15 cellular contexts compared by ENCODE assay signal in the genomic region with DNA sequence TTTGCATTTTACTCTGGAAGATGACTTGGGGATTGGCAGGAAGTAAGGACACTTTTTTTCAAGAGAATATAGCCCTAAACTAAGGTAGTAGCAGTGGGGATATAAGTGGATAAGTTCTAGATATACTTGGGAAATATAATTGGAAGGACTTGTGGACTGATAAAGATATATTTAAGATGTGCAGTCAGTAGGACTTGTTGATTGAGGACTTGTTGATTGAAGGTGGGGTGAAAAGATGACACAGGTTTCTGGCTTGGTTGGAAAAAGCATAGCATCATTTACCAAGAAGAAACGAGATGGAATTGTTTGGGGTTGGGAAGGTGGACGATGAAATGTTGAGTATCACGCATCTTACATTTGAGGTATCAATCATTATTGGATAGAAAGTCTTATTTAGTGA. TPM values are rescaled to one million over a fixed set of nuclear protein-coding genes. Genes with fewer than 3 reads are reported as not detected.
DNase-seq lines count a peak whose midpoint lies in the region; ATAC-seq and TF ChIP-seq lines count a peak whose summit lies in the region.
"Had no signal": no experiment of that assay in that cellular context is flagged by ENCODE, and none has a peak within 500 bp of the region (broad histone marks: within the 10 kb centered on the region; RNA-seq: fewer than 3 reads in every experiment).

No MANE protein-coding gene starts in this region.

- no peaks in the 10 kb centered on the region for H3K9me3 Mint-ChIP-seq in MCF 10A (ENCODE audit: unreplicated experiment)
- no peaks in the 10 kb centered on the region for H3K9me3 Mint-ChIP-seq in naive thymus-derived CD4-positive, alpha-beta T cell
- no peaks in the 10 kb centered on the region for H3K9me3 Mint-ChIP-seq in stimulated activated memory B cell treated with anti-CD40 and anti-IgM and Interleukin-4, amounts not matched to agents 10 μg/mL and 1 μg/mL and 100 μg/mL, for 72 hours
- H3K9me3 Mint-ChIP-seq: activated T-helper 17 cell treated with anti-CD3 and anti-CD28 coated beads, Interleukin-2, amount 50 U/mL, for 72 hours; stimulated activated naive CD8-positive, alpha-beta T cell treated with anti-CD3 and anti-CD28 coated beads, Interleukin-15, Interleukin-2, amounts not matched to agents 100 ng/mL and 50 ng/mL, for 24 hours; T-helper 1 cell treated with Interleukin-12 subunit alpha and Interleukin-12 subunit beta and Interleukin-4 antibody, amounts not matched to agents 30 μg/mL and 1 μg/mL, for 36 hours had no signal

- ATAC-seq in naive thymus-derived CD4-positive, alpha-beta T cell = no peak
- ATAC-seq in upper lobe of right lung = no peak
- ATAC-seq in stimulated activated memory B cell treated with anti-CD40 and anti-IgM and Interleukin-4, amounts not matched to agents 10 μg/mL and 1 μg/mL and 100 μg/mL, for 72 hours = no peak
- ATAC-seq: activated T-helper 17 cell treated with anti-CD3 and anti-CD28 coated beads, Interleukin-2, amount 50 U/mL, for 72 hours had no signal

- no peak for TF ChIP-seq POLR2A in breast epithelium (IDR thresholded peaks at IDR 0.05)

- DNase-seq in breast epithelium (ENCODE audit: low spot score in 2 of 2) = no peak
- no peak for DNase-seq in MCF 10A (ENCODE audit: unreplicated experiment)
- DNase-seq in mammary epithelial cell = no peak
- DNase-seq in naive thymus-derived CD4-positive, alpha-beta T cell = no peak
- DNase-seq in upper lobe of right lung = no peak
- DNase-seq in inferior parietal cortex (ENCODE audit: extremely low spot score) = no peak
- DNase-seq in activated CD8-positive, alpha-beta memory T cell treated with anti-CD3 and anti-CD28 coated beads for 24 hours = no peak
- DNase-seq: hippocampal formation; stimulated activated CD4-positive, alpha-beta T cell treated with anti-CD3 and anti-CD28 coated beads, Interleukin-4, amount 100 ng/mL, for 4 hours had no signal

- H3K4me3 ChIP-seq in breast epithelium (no peak overlapping the region), mammary epithelial cell (replicated peaks in 1 of 3; ENCODE audit: insufficient read depth in 1 of 3, low read depth in 2 of 3, low read length in 3 of 3) (no peak overlapping the region), upper lobe of right lung (no peak overlapping the region)
- no peak overlapping the region for H3K4me3 ChIP-seq in naive thymus-derived CD4-positive, alpha-beta T cell (ENCODE audit: low read length)

- H3K4me2 ChIP-seq in mammary epithelial cell (ENCODE audit: insufficient read depth, low read depth, low read length) = peak overlapping the region; percentile 89

- H3K79me2 ChIP-seq in mammary epithelial cell (ENCODE audit: insufficient read depth, low read length) = peaks cover 49% of the 10 kb centered on the region

- TF ChIP-seq CTCF in breast epithelium (IDR thresholded peaks at IDR 0.05) (no peak), MCF 10A (IDR thresholded peaks at IDR 0.05; ENCODE audit: unreplicated experiment) (no peak), mammary epithelial cell (conservative IDR thresholded peaks at IDR 0.05 in 1 of 2, IDR thresholded peaks at IDR 0.05 in 1 of 2; ENCODE audit: extremely low read depth in 1 of 2, insufficient read depth in 1 of 2, low read depth in 1 of 2, low read length in 2 of 2) (no peak), upper lobe of right lung (IDR thresholded peaks at IDR 0.05) (no peak)

- no peak overlapping the region for H2AFZ ChIP-seq in mammary epithelial cell (ENCODE audit: low read depth, low read length)

- BruUV-seq in MCF 10A (replicated peaks; lab: Mats Ljungman, UMichigan) (no TSS peak), mammary epithelial cell (replicated peaks; lab: Mats Ljungman, UMichigan) (no TSS peak)

- no peak overlapping the region for H3K4me3 Mint-ChIP-seq in MCF 10A (ENCODE audit: unreplicated experiment)
- no peak overlapping the region for H3K4me3 Mint-ChIP-seq in naive thymus-derived CD4-positive, alpha-beta T cell
- no peak overlapping the region for H3K4me3 Mint-ChIP-seq in stimulated activated memory B cell treated with anti-CD40 and anti-IgM and Interleukin-4, amounts not matched to agents 10 μg/mL and 1 μg/mL and 100 μg/mL, for 72 hours
- H3K4me3 Mint-ChIP-seq: activated CD4-positive, alpha-beta T cell treated with anti-CD3 and anti-CD28 coated beads for 36 hours; activated T-helper 17 cell treated with anti-CD3 and anti-CD28 coated beads, Interleukin-2, amount 50 U/mL, for 72 hours; brain; stimulated activated naive CD8-positive, alpha-beta T cell treated with anti-CD3 and anti-CD28 coated beads, Interleukin-15, Interleukin-2, amounts not matched to agents 100 ng/mL and 50 ng/mL, for 24 hours; T-helper 1 cell treated with Interleukin-12 subunit alpha and Interleukin-12 subunit beta and Interleukin-4 antibody, amounts not matched to agents 30 μg/mL and 1 μg/mL, for 36 hours had no signal

- H3K27me3 ChIP-seq in breast epithelium (no peaks in the 10 kb centered on the region), mammary epithelial cell (ENCODE audit: insufficient read depth, low read length) (no peaks in the 10 kb centered on the region), upper lobe of right lung (no peaks in the 10 kb centered on the region)
- H3K27me3 ChIP-seq in naive thymus-derived CD4-positive, alpha-beta T cell (ENCODE audit: control insufficient read depth in 2 of 2, insufficient read depth in 2 of 2, low read length in 2 of 2) = no peaks in the 10 kb centered on the region

- in situ Hi-C loops in mammary epithelial cell (cut with MboI; ENCODE audit: low sequenced_read_pairs in 2 of 2) = loop anchor here in 1 of 2 donors (10.0 kb wide), 1 partner anchor 139 kb away; a partner anchor contains a TSS

- peaks cover 5% of the 10 kb centered on the region for H3K4me1 Mint-ChIP-seq in MCF 10A (ENCODE audit: insufficient read depth, unreplicated experiment)
- H3K4me1 Mint-ChIP-seq in naive thymus-derived CD4-positive, alpha-beta T cell = peaks cover 9 to 46% (median 32%) of the 10 kb centered on the region in 7 donors
- H3K4me1 Mint-ChIP-seq in stimulated activated memory B cell treated with anti-CD40 and anti-IgM and Interleukin-4, amounts not matched to agents 10 μg/mL and 1 μg/mL and 100 μg/mL, for 72 hours = peaks cover 45% of the 10 kb centered on the region

- CTCF ChIA-PET in MCF 10A (lab: Yijun Ruan, JAX) = interaction anchor here (0.6 to 2.7 kb wide), 9 partner anchors 8 to 220 kb away, joined by 3 to 16 read pairs (median 5); a partner anchor contains a TSS
- CTCF ChIA-PET in mammary epithelial cell (lab: Charles Lee; ENCODE audit: low non-redundant PET) = no interaction called here
- CTCF ChIA-PET in naive thymus-derived CD4-positive, alpha-beta T cell (lab: Charles Lee) = interaction anchor here (1.3 to 3.9 kb wide), 3 partner anchors 9 to 70 kb away, joined by 7 to 19 read pairs (median 10); a partner anchor contains a TSS

- H3K9me3 ChIP-seq in breast epithelium = no peaks in the 10 kb centered on the region
- H3K9me3 ChIP-seq in mammary epithelial cell (replicated peaks; ENCODE audit: insufficient read depth, low read length) = no peaks in the 10 kb centered on the region
- H3K9me3 ChIP-seq in naive thymus-derived CD4-positive, alpha-beta T cell (ENCODE audit: control insufficient read depth in 2 of 3, low read length in 3 of 3) = no peaks in the 10 kb centered on the region
- H3K9me3 ChIP-seq in upper lobe of right lung = no peaks in the 10 kb centered on the region

- POLR2A ChIA-PET in MCF 10A (lab: Yijun Ruan, JAX) = interaction anchor here (0.6 to 3.6 kb wide), 6 partner anchors 10 to 231 kb away, joined by 3 to 55 read pairs (median 15); a partner anchor contains a TSS
- POLR2A ChIA-PET in naive thymus-derived CD4-positive, alpha-beta T cell (lab: Charles Lee) = interaction anchor here (1.8 to 10.3 kb wide), 10 partner anchors 8 to 135 kb away, joined by 4 to 170 read pairs (median 20); a partner anchor contains a TSS

- H3K36me3 Mint-ChIP-seq in MCF 10A (ENCODE audit: insufficient read depth, unreplicated experiment) = peaks cover 42% of the 10 kb centered on the region
- peaks cover 7 to 45% (median 17%) of the 10 kb centered on the region in 5 donors for H3K36me3 Mint-ChIP-seq in naive thymus-derived CD4-positive, alpha-beta T cell
- peaks cover 30% of the 10 kb centered on the region for H3K36me3 Mint-ChIP-seq in stimulated activated memory B cell treated with anti-CD40 and anti-IgM and Interleukin-4, amounts not matched to agents 10 μg/mL and 1 μg/mL and 100 μg/mL, for 72 hours

- WGBS in mammary epithelial cell (ENCODE audit: low coverage, missing lambda C conversion rate) = 98% methylated on average over 3 of the region's 3 CpGs

- H4K20me1 ChIP-seq in mammary epithelial cell (ENCODE audit: insufficient read depth, low read length) = no peaks in the 10 kb centered on the region

- dilution Hi-C loops in mammary epithelial cell (cut with HindIII; ENCODE audit: low sequenced_read_pairs) = no loop called here

- peaks cover 10% of the 10 kb centered on the region for H3K36me3 ChIP-seq in breast epithelium
- peaks cover 25% of the 10 kb centered on the region for H3K36me3 ChIP-seq in mammary epithelial cell (ENCODE audit: insufficient read depth, low read length)
- H3K36me3 ChIP-seq in naive thymus-derived CD4-positive, alpha-beta T cell (ENCODE audit: control insufficient read depth in 2 of 3, insufficient read depth in 3 of 3, low read length in 3 of 3) = peaks cover 7 to 52% (median 17%) of the 10 kb centered on the region in 3 experiments
- peaks cover 58% of the 10 kb centered on the region for H3K36me3 ChIP-seq in upper lobe of right lung

- H3K27ac ChIP-seq in breast epithelium = peak overlapping the region; percentile 93 to 99
- no peak overlapping the region for H3K27ac ChIP-seq in mammary epithelial cell (ENCODE audit: insufficient read depth, low read depth, low read length)
- peak overlapping the region; percentile 91 for H3K27ac ChIP-seq in naive thymus-derived CD4-positive, alpha-beta T cell (ENCODE audit: low read depth, low read length)
- peak overlapping the region; percentile 99 for H3K27ac ChIP-seq in upper lobe of right lung

- no peak overlapping the region for H3K9ac ChIP-seq in mammary epithelial cell (ENCODE audit: insufficient read depth, low read length)

- H3K4me1 ChIP-seq in breast epithelium (no peaks in the 10 kb centered on the region), mammary epithelial cell (ENCODE audit: insufficient read depth, low read length) (peaks cover 33% of the 10 kb centered on the region), upper lobe of right lung (peaks cover 23% of the 10 kb centered on the region)
- peaks cover 23 to 30% of the 10 kb centered on the region in 2 donors for H3K4me1 ChIP-seq in naive thymus-derived CD4-positive, alpha-beta T cell (ENCODE audit: control insufficient read depth in 2 of 2, insufficient read depth in 2 of 2, low read length in 2 of 2)

- H3K27me3 Mint-ChIP-seq in MCF 10A (ENCODE audit: insufficient read depth, unreplicated experiment) = no peaks in the 10 kb centered on the region
- no peaks in the 10 kb centered on the region for H3K27me3 Mint-ChIP-seq in naive thymus-derived CD4-positive, alpha-beta T cell
- H3K27me3 Mint-ChIP-seq in stimulated activated memory B cell treated with anti-CD40 and anti-IgM and Interleukin-4, amounts not matched to agents 10 μg/mL and 1 μg/mL and 100 μg/mL, for 72 hours = no peaks in the 10 kb centered on the region
- H3K27me3 Mint-ChIP-seq: activated CD4-positive, alpha-beta T cell treated with anti-CD3 and anti-CD28 coated beads for 36 hours; activated T-helper 17 cell treated with anti-CD3 and anti-CD28 coated beads, Interleukin-2, amount 50 U/mL, for 72 hours; brain; stimulated activated naive CD8-positive, alpha-beta T cell treated with anti-CD3 and anti-CD28 coated beads, Interleukin-15, Interleukin-2, amounts not matched to agents 100 ng/mL and 50 ng/mL, for 24 hours had no signal

- H3K27ac Mint-ChIP-seq in MCF 10A (ENCODE audit: low read depth, unreplicated experiment) = no peak overlapping the region
- no peak overlapping the region for H3K27ac Mint-ChIP-seq in naive thymus-derived CD4-positive, alpha-beta T cell
- no peak overlapping the region for H3K27ac Mint-ChIP-seq in stimulated activated memory B cell treated with anti-CD40 and anti-IgM and Interleukin-4, amounts not matched to agents 10 μg/mL and 1 μg/mL and 100 μg/mL, for 72 hours
- H3K27ac Mint-ChIP-seq: activated CD4-positive, alpha-beta T cell treated with anti-CD3 and anti-CD28 coated beads for 36 hours; activated T-helper 17 cell treated with anti-CD3 and anti-CD28 coated beads, Interleukin-2, amount 50 U/mL, for 72 hours; brain; stimulated activated naive CD8-positive, alpha-beta T cell treated with anti-CD3 and anti-CD28 coated beads, Interleukin-15, Interleukin-2, amounts not matched to agents 100 ng/mL and 50 ng/mL, for 24 hours; T-helper 1 cell treated with Interleukin-12 subunit alpha and Interleukin-12 subunit beta and Interleukin-4 antibody, amounts not matched to agents 30 μg/mL and 1 μg/mL, for 36 hours had no signal

- intact Hi-C loops in breast epithelium (cut with DNase I; ENCODE audit: low total_unique reads) = no loop called here
- intact Hi-C loops in MCF 10A (cut with micrococcal nuclease) = no loop called here
- intact Hi-C loops in mammary epithelial cell (cut with micrococcal nuclease) = no loop called here
- intact Hi-C loops in naive thymus-derived CD4-positive, alpha-beta T cell (cut with micrococcal nuclease) = loop anchor here (2.0 to 10.0 kb wide), 2 partner anchors 133 to 901 kb away; a partner anchor contains a TSS
- intact Hi-C loops in upper lobe of right lung (cut with DNase I) = no loop called here

RNA-seq across cellular contexts. Expression of a gene that starts 1.5 kb away (rescaled TPM):
- total RNA-seq in breast epithelium (10 to 100 TPM; 45.4 to 82.6 (median 54.7) TPM), MCF 10A (2022) (157 and 167 TPM in 2 replicates), mammary epithelial cell (100 to 1,000 TPM in 1 of 2 donors, 10 to 100 TPM in 1; 26.3 to 115 TPM), upper lobe of right lung (87.8 TPM)
- 101 TPM for polyA plus RNA-seq in mammary epithelial cell
- 135 TPM for polyA minus RNA-seq in mammary epithelial cell
- 100 to 1,000 TPM; 116 to 135 (median 128) TPM for total RNA-seq in naive thymus-derived CD4-positive, alpha-beta T cell
- polyA plus RNA-seq in naive thymus-derived CD4-positive, alpha-beta T cell = 100 to 1,000 TPM; 210 to 247 TPM

RNA-seq across cellular contexts. Expression of a gene that starts 5.7 kb away (rescaled TPM):
- total RNA-seq in breast epithelium = 10 to 100 TPM; 27.2 to 71.4 (median 38.2) TPM
- 26.9 and 46.5 TPM in 2 replicates for total RNA-seq in MCF 10A (2022)
- total RNA-seq in mammary epithelial cell = 10 to 100 TPM; 59.2 to 73.9 TPM
- 60.5 TPM for polyA plus RNA-seq in mammary epithelial cell
- 99.5 TPM for polyA minus RNA-seq in mammary epithelial cell
- 100 to 1,000 TPM in 3 of 5 experiments, 10 to 100 TPM in 2; 49.9 to 160 (median 134) TPM for total RNA-seq in naive thymus-derived CD4-positive, alpha-beta T cell
- 100 to 1,000 TPM in 1 of 2 donors, 10 to 100 TPM in 1; 91.6 to 116 TPM for polyA plus RNA-seq in naive thymus-derived CD4-positive, alpha-beta T cell
- 207 TPM for total RNA-seq in upper lobe of right lung

RNA-seq across cellular contexts. Expression of a gene that starts 9.9 kb away (rescaled TPM):
- 100 to 1,000 TPM; 113 to 118 (median 113) TPM for total RNA-seq in breast epithelium
- 78.9 and 92.3 TPM in 2 replicates for total RNA-seq in MCF 10A (2022)
- 100 to 1,000 TPM in 1 of 2 donors, 10 to 100 TPM in 1; 87.9 to 136 TPM for total RNA-seq in mammary epithelial cell
- polyA plus RNA-seq in mammary epithelial cell = 175 TPM
- polyA minus RNA-seq in mammary epithelial cell = 199 TPM
- 100 to 1,000 TPM in 1 of 5 experiments, 10 to 100 TPM in 4; 34.4 to 165 (median 89.6) TPM for total RNA-seq in naive thymus-derived CD4-positive, alpha-beta T cell
- 10 to 100 TPM; 67.8 to 79.7 TPM for polyA plus RNA-seq in naive thymus-derived CD4-positive, alpha-beta T cell
- total RNA-seq in upper lobe of right lung = 148 TPM

RNA-seq across cellular contexts. Expression of a gene that starts 10.1 kb away (rescaled TPM):
- total RNA-seq in breast epithelium (10 to 100 TPM in 2 of 3 donors, 1 to 10 TPM in 1; 8.8 to 22.2 (median 20.3) TPM), MCF 10A (2022) (23.4 and 27.6 TPM in 2 replicates), mammary epithelial cell (10 to 100 TPM in 1 of 2 donors, 1 to 10 TPM in 1; 9.7 to 20.6 TPM), upper lobe of right lung (17.9 TPM)
- 11.5 TPM for polyA plus RNA-seq in mammary epithelial cell
- 11.0 TPM for polyA minus RNA-seq in mammary epithelial cell
- total RNA-seq in naive thymus-derived CD4-positive, alpha-beta T cell = 10 to 100 TPM; 21.4 to 37.9 (median 27.9) TPM
- 10 to 100 TPM; 17.2 to 29.1 TPM for polyA plus RNA-seq in naive thymus-derived CD4-positive, alpha-beta T cell

RNA-seq across cellular contexts. Expression of a gene that starts 42.1 kb away (rescaled TPM):
- 10 to 100 TPM in 2 of 3 donors, 1 to 10 TPM in 1; 7.2 to 18.0 (median 13.8) TPM for total RNA-seq in breast epithelium
- total RNA-seq in MCF 10A (2022) = 0.19 and 0.27 TPM in 2 replicates
- total RNA-seq in mammary epithelial cell = under 1 TPM; 0.50 to 0.59 TPM
- polyA plus RNA-seq in mammary epithelial cell = 0.05 TPM
- 0.05 TPM for polyA minus RNA-seq in mammary epithelial cell
- 10 to 100 TPM in 3 of 5 experiments, 1 to 10 TPM in 1, under 1 TPM in 1; 0.48 to 12.5 (median 10.9) TPM for total RNA-seq in naive thymus-derived CD4-positive, alpha-beta T cell
- polyA plus RNA-seq in naive thymus-derived CD4-positive, alpha-beta T cell = 1 to 10 TPM; 2.7 to 4.8 TPM
- 28.0 TPM for total RNA-seq in upper lobe of right lung

Comparison
In these comparisons a context has a peak if more than half of its experiments do, and no peak if none do; other contexts are left out.
1. intact Hi-C loops: an anchor here in naive thymus-derived CD4-positive, alpha-beta T cell (2.0 to 10.0 kb wide); none called in breast epithelium, MCF 10A, mammary epithelial cell and upper lobe of right lung.